Comparison of ENCODE assay signal across 24 cellular contexts in genomic region chr1:194084755-194085154, GRCh38.
DNase-seq lines count a peak whose midpoint lies in the region; ATAC-seq and TF ChIP-seq lines count a peak whose summit lies in the region.
"Had no signal": no experiment of that assay in that cellular context is flagged by ENCODE, and none has a peak within 500 bp of the region (broad histone marks: within the 10 kb centered on the region; RNA-seq: fewer than 3 reads in every experiment).

No MANE protein-coding gene starts in this region.

- TF ChIP-seq CTCF in GM12865 (IDR thresholded peaks at IDR 0.05; ENCODE audit: insufficient read depth, low read depth, low read length, missing control alignments) (no peak), progenitor cell of endocrine pancreas (IDR thresholded peaks at IDR 0.05; ENCODE audit: unreplicated experiment) (no peak), SK-N-SH (IDR thresholded peaks at IDR 0.05) (no peak)

- no peaks in the 10 kb centered on the region for H3K36me3 Mint-ChIP-seq in progenitor cell of endocrine pancreas (ENCODE audit: insufficient read depth)
- H3K36me3 Mint-ChIP-seq: T-cell had no signal

- POLR2A ChIA-PET in SK-N-SH (lab: Yijun Ruan, JAX), result no interaction called here

- no peak overlapping the region for H3K9ac ChIP-seq in SK-N-SH
- H3K9ac ChIP-seq: BLaER1 treated with 17β-estradiol and CSF1 and Interleukin-3, amounts not matched to agents 10 nM and 100 nM; GM23248 had no signal

- no peaks in the 10 kb centered on the region for H3K4me1 ChIP-seq in SK-N-SH (ENCODE audit: control insufficient read depth in 1 of 2, insufficient read depth in 2 of 2, low read depth in 1 of 2, low read length in 1 of 2)
- H3K4me1 ChIP-seq: BLaER1 treated with 17β-estradiol and CSF1 and Interleukin-3, amounts not matched to agents 10 nM and 100 nM; SJCRH30 had no signal

- no peak overlapping the region for H3K27ac ChIP-seq in SK-N-SH (ENCODE audit: low read depth in 2 of 2, low read length in 1 of 2)
- H3K27ac ChIP-seq: BLaER1 treated with 17β-estradiol and CSF1 and Interleukin-3, amounts not matched to agents 10 nM and 100 nM; GM23248; PC-9; SJCRH30 had no signal

- H3K27me3 Mint-ChIP-seq in progenitor cell of endocrine pancreas, result no peaks in the 10 kb centered on the region
- H3K27me3 Mint-ChIP-seq: CD4-positive, alpha-beta T cell; T-cell had no signal

- no peaks in the 10 kb centered on the region for H3K4me1 Mint-ChIP-seq in progenitor cell of endocrine pancreas (ENCODE audit: low read depth)
- H3K4me1 Mint-ChIP-seq: H9 had no signal

- peak; percentile 63 for ATAC-seq in GM19324 (IDR thresholded peaks at IDR 0.05; ENCODE audit: low FRiP score, unreplicated experiment)
- ATAC-seq in HG02870 (IDR thresholded peaks at IDR 0.05; ENCODE audit: unreplicated experiment), result peak; percentile 62
- ATAC-seq in HG03565 (IDR thresholded peaks at IDR 0.05; ENCODE audit: unreplicated experiment), result peak; percentile 39
- no peak for ATAC-seq in HG03135 (IDR thresholded peaks at IDR 0.05; ENCODE audit: unreplicated experiment)
- ATAC-seq in HG03469 (IDR thresholded peaks at IDR 0.05; ENCODE audit: unreplicated experiment), result no peak
- ATAC-seq: Right ventricle myocardium inferior, T-cell had no signal

- H3K4me3 ChIP-seq in GM12865 (ENCODE audit: low read depth, low read length) (no peak overlapping the region), SK-N-SH (ENCODE audit: low read depth in 2 of 2, low read length in 1 of 2) (no peak overlapping the region)
- H3K4me3 ChIP-seq: BLaER1 treated with 17β-estradiol and CSF1 and Interleukin-3, amounts not matched to agents 10 nM and 100 nM; GM23248; PC-9; SJCRH30 had no signal

- no peak overlapping the region for H3K4me3 Mint-ChIP-seq in progenitor cell of endocrine pancreas (ENCODE audit: low read depth)
- H3K4me3 Mint-ChIP-seq: CD4-positive, alpha-beta T cell; H9; T-cell had no signal

- no peaks in the 10 kb centered on the region for H3K9me2 ChIP-seq in SK-N-SH

- no peak overlapping the region for H2AFZ ChIP-seq in SK-N-SH (ENCODE audit: low read depth)
- H2AFZ ChIP-seq: GM23248, PC-9 had no signal

- TF ChIP-seq RAD21 in SK-N-SH (IDR thresholded peaks at IDR 0.05; ENCODE audit: low read length), result no peak

- CTCF ChIA-PET in SK-N-SH (lab: Yijun Ruan, JAX), result interaction anchor here (0.9 kb wide), 1 partner anchor 194 kb away, joined by 3 read pairs; no protein-coding TSS in a partner anchor

- no peaks in the 10 kb centered on the region for H3K9me3 ChIP-seq in SK-N-SH
- H3K9me3 ChIP-seq: BLaER1 treated with 17β-estradiol and CSF1 and Interleukin-3, amounts not matched to agents 10 nM and 100 nM; SJCRH30 had no signal

- TF ChIP-seq EP300 in SK-N-SH (IDR thresholded peaks at IDR 0.05; ENCODE audit: borderline replicate concordance in 1 of 2, low read depth in 1 of 2, low read length in 1 of 2), result no peak

- no peaks in the 10 kb centered on the region for H3K27me3 ChIP-seq in SK-N-SH (ENCODE audit: insufficient read depth)
- H3K27me3 ChIP-seq: BLaER1 treated with 17β-estradiol and CSF1 and Interleukin-3, amounts not matched to agents 10 nM and 100 nM; SJCRH30 had no signal

- no peaks in the 10 kb centered on the region for H3F3A ChIP-seq in SK-N-SH (replicated peaks; ENCODE audit: insufficient read depth)

- H3K27ac Mint-ChIP-seq in progenitor cell of endocrine pancreas, result no peak overlapping the region
- H3K27ac Mint-ChIP-seq: CD4-positive, alpha-beta T cell; T-cell had no signal

- no peaks in the 10 kb centered on the region for H4K20me1 ChIP-seq in SK-N-SH (ENCODE audit: insufficient read depth)
- H4K20me1 ChIP-seq: BLaER1 treated with 17β-estradiol and CSF1 and Interleukin-3, amounts not matched to agents 10 nM and 100 nM had no signal

- no peaks in the 10 kb centered on the region for H3K9me3 Mint-ChIP-seq in progenitor cell of endocrine pancreas (ENCODE audit: low read depth)
- H3K9me3 Mint-ChIP-seq: H9 had no signal

- no peaks in the 10 kb centered on the region for H3K79me2 ChIP-seq in SK-N-SH (ENCODE audit: insufficient read depth)

- peak; percentile 18 for DNase-seq in GM12865 (ENCODE audit: low read depth)
- no peak for DNase-seq in progenitor cell of endocrine pancreas (ENCODE audit: low spot score, unreplicated experiment)
- no peak for DNase-seq in SK-N-SH
- DNase-seq: AML-193; CD4-positive, alpha-beta T cell; GM23248; H9; NCI-H1092; NCI-H1417 treated with DMSO at 0.1 percent for 48 hours; NCI-H1694 treated with DMSO at 0.1 percent for 48 hours; NCI-H2081; NCI-H2227 treated with DMSO at 0.1 percent for 48 hours; NCI-H524 treated with DMSO at 0.1 percent for 48 hours; NCI-H774; PC-9; SJCRH30; T-cell had no signal

- no peak overlapping the region for H3K4me2 ChIP-seq in SK-N-SH
- H3K4me2 ChIP-seq: BLaER1 treated with 17β-estradiol and CSF1 and Interleukin-3, amounts not matched to agents 10 nM and 100 nM; PC-9 had no signal

- 61% methylated on average over 3 of the region's 3 CpGs for WGBS in SK-N-SH (ENCODE audit: low lambda C conversion rate)

- H3K36me3 ChIP-seq in SK-N-SH (replicated peaks in 1 of 2; ENCODE audit: control insufficient read depth in 1 of 2, insufficient read depth in 2 of 2, low read length in 1 of 2), result no peaks in the 10 kb centered on the region
- H3K36me3 ChIP-seq: BLaER1 treated with 17β-estradiol and CSF1 and Interleukin-3, amounts not matched to agents 10 nM and 100 nM; SJCRH30 had no signal

TF ChIP-seq in SK-N-SH, 30 proteins besides CTCF, POLR2A, EP300 and RAD21:
- no peak for TF ChIP-seq RFX5 (IDR thresholded peaks at IDR 0.05; ENCODE audit: low read length)
- no peak for TF ChIP-seq ZBTB33 (IDR thresholded peaks at IDR 0.05; ENCODE audit: borderline replicate concordance, low read depth)

Comparison
In these comparisons a context has a peak if more than half of its experiments do, and no peak if none do; other contexts are left out.
1. ATAC-seq: peak in GM19324 (single experiment), HG02870 (single experiment) and HG03565 (single experiment); none in HG03135 (single experiment) and HG03469 (single experiment).